In genomic region chr17:31112001-31112661, GRCh38 we compare ENCODE assay signal across 22 cellular contexts. TPM values are rescaled to one million over a fixed set of nuclear protein-coding genes. Genes with fewer than 3 reads are reported as not detected.
A peak's percentile ranks its signal among the peaks of the same experiment; 100 is the strongest.
DNase-seq lines count a peak whose midpoint lies in the region; ATAC-seq, FAIRE-seq and TF ChIP-seq lines count a peak whose summit lies in the region.
"Had no signal": no experiment of that assay in that cellular context is flagged by ENCODE, and none has a peak within 500 bp of the region (broad histone marks: within the 10 kb centered on the region; RNA-seq: fewer than 3 reads in every experiment).

No MANE protein-coding gene starts in this region.

- H2BK5ac ChIP-seq in mesendoderm (ENCODE audit: low read length): no peak overlapping the region

- H3K79me2 ChIP-seq in DOHH2 (ENCODE audit: control insufficient read depth, low read length): peaks cover 85% of the 10 kb centered on the region
- H3K79me2 ChIP-seq in GM23248 (ENCODE audit: insufficient read depth): peaks cover 100% of the 10 kb centered on the region
- peaks cover 12% of the 10 kb centered on the region for H3K79me2 ChIP-seq in mesendoderm (ENCODE audit: control insufficient read depth, insufficient read depth, low read length)

- H3K79me1 ChIP-seq in mesendoderm (ENCODE audit: low read length): peaks cover 13% of the 10 kb centered on the region

- H3K18ac ChIP-seq in mesendoderm (ENCODE audit: low read length): no peak overlapping the region

- peaks cover 4% of the 10 kb centered on the region; the same call in 1 of the 2 replicates for H3F3A ChIP-seq in DOHH2 (ENCODE audit: control insufficient read depth, insufficient read depth)
- H3F3A ChIP-seq in GM23248 (ENCODE audit: insufficient read depth): 0 out of 2 replicates have a peak, but pooled peaks cover 3% of the 10 kb centered on the region

- no peak overlapping the region for H2AFZ ChIP-seq in GM23248

- H3K9me2 ChIP-seq in DOHH2 (replicated peaks; ENCODE audit: control insufficient read depth, low read length) (no peaks in the 10 kb centered on the region), GM23248 (ENCODE audit: insufficient read depth) (no peaks in the 10 kb centered on the region)

- no peak overlapping the region for H2AK5ac ChIP-seq in mesendoderm (ENCODE audit: low read length)

- in situ Hi-C loops in GM23248 (cut with MboI) (no loop called here), G401 (cut with HindIII; ENCODE audit: low sequenced_read_pairs) (no loop called here)

- H3K4me1 ChIP-seq in DOHH2 (ENCODE audit: control insufficient read depth, low read length): peaks cover 42% of the 10 kb centered on the region
- H3K4me1 ChIP-seq in GM23248 (ENCODE audit: insufficient read depth): peaks cover 7% of the 10 kb centered on the region; the same call in 1 of the 2 replicates
- H3K4me1 ChIP-seq in mesendoderm (ENCODE audit: control insufficient read depth, low read depth, low read length): no peaks in the 10 kb centered on the region

- TF ChIP-seq CTCF in DOHH2 (IDR thresholded peaks at IDR 0.05; ENCODE audit: low read depth, low read length, poor library complexity, severe bottlenecking) (no peak), glutamatergic neuron (IDR thresholded peaks at IDR 0.05; ENCODE audit: partially characterized antibody, unreplicated experiment) (no peak)

- H3K4me3 Mint-ChIP-seq in glutamatergic neuron (ENCODE audit: unreplicated experiment): peak overlapping the region; percentile 73
- H3K4me3 Mint-ChIP-seq: B cell, natural killer cell, T-helper 17 cell had no signal

- ATAC-seq in HG03571 (IDR thresholded peaks at IDR 0.05; ENCODE audit: unreplicated experiment): no peak
- ATAC-seq: natural killer cell, T-helper 17 cell had no signal

- peak overlapping the region; percentile 24 for H3K4me2 ChIP-seq in DOHH2 (ENCODE audit: low read length)
- H3K4me2 ChIP-seq in GM23248 (ENCODE audit: unreplicated experiment): no peak overlapping the region
- no peak overlapping the region for H3K4me2 ChIP-seq in mesendoderm (ENCODE audit: low read length)

- 0 out of 2 replicates have a peak, but pooled peaks cover 2% of the 10 kb centered on the region for H4K20me1 ChIP-seq in DOHH2 (ENCODE audit: control insufficient read depth, insufficient read depth, low read depth, low read length)
- H4K20me1 ChIP-seq in GM23248 (ENCODE audit: insufficient read depth): peaks cover 2% of the 10 kb centered on the region; the same call in 1 of the 2 replicates

- no peaks in the 10 kb centered on the region for H3K36me3 Mint-ChIP-seq in glutamatergic neuron (ENCODE audit: unreplicated experiment)
- H3K36me3 Mint-ChIP-seq: natural killer cell had no signal

- no peak overlapping the region for H3K4ac ChIP-seq in mesendoderm (ENCODE audit: low read depth, low read length)

- peaks cover 6% of the 10 kb centered on the region for H3K27me3 Mint-ChIP-seq in glutamatergic neuron (ENCODE audit: unreplicated experiment)
- H3K27me3 Mint-ChIP-seq: B cell, T-helper 17 cell had no signal

- no peak overlapping the region for H2BK120ac ChIP-seq in mesendoderm (ENCODE audit: low read depth, low read length)

- H3K4me3 ChIP-seq in DOHH2 (ENCODE audit: low read length): peak overlapping the region; percentile 4; the same call in 1 of the 2 replicates
- no peak overlapping the region for H3K4me3 ChIP-seq in GM23248
- H3K4me3 ChIP-seq in mesendoderm (ENCODE audit: low read length): no peak overlapping the region
- H3K4me3 ChIP-seq: adrenal gland, SJSA1 had no signal

- H3K9ac ChIP-seq in GM23248 (no peak overlapping the region), mesendoderm (ENCODE audit: low read length) (no peak overlapping the region)

- H3K27ac ChIP-seq in DOHH2 (ENCODE audit: low read depth, low read length): no peak overlapping the region
- no peak overlapping the region for H3K27ac ChIP-seq in GM23248
- H3K27ac ChIP-seq in mesendoderm (ENCODE audit: low read depth, low read length): no peak overlapping the region
- H3K27ac ChIP-seq: SJSA1, WERI-Rb-1 had no signal

- DNase-seq in GM23248 (peak; percentile 37), RCC 7860 (ENCODE audit: low spot score) (no peak), glutamatergic neuron (no peak), NCI-H345 (lab: John Stamatoyannopoulos, UW) (no peak), mesendoderm (no peak), G401 (ENCODE audit: low spot score) (no peak)
- DNase-seq: activated CD8-positive, alpha-beta memory T cell treated with anti-CD3 and anti-CD28 coated beads for 24 hours; adrenal gland; COR-L47; kidney; MV-4-11; natural killer cell; NCI-H2029; NCI-H510A; stimulated activated CD4-positive, alpha-beta T cell treated with anti-CD3 and anti-CD28 coated beads, Interleukin-4, amount 100 ng/mL, for 1 hour; T-helper 17 cell; WERI-Rb-1 had no signal

- no peak overlapping the region for H3K27ac Mint-ChIP-seq in glutamatergic neuron (ENCODE audit: unreplicated experiment)
- H3K27ac Mint-ChIP-seq: activated T-helper 2 cell treated with anti-CD3 and anti-CD28 coated beads, Interferon-gamma antibody, Interleukin-2, Interleukin-4, amounts not matched to agents 10 μg/mL and 5 μg/mL and 100 μg/mL, durations not matched to agents 14 hours and 24 hours and 36 hours; B cell; natural killer cell; T-helper 17 cell had no signal

- H4K5ac ChIP-seq in mesendoderm (ENCODE audit: low read length): no peak overlapping the region

- no peaks in the 10 kb centered on the region for H3K9me3 ChIP-seq in DOHH2 (ENCODE audit: control insufficient read depth, insufficient read depth, low read length)
- no peaks in the 10 kb centered on the region for H3K9me3 ChIP-seq in GM23248 (ENCODE audit: low read depth)
- H3K9me3 ChIP-seq: adrenal gland, SJSA1 had no signal

- H4K8ac ChIP-seq in mesendoderm (ENCODE audit: low read depth, low read length): no peak overlapping the region

- peak; percentile 57 for FAIRE-seq in RCC 7860 (lab: Jason Lieb, UNC)
- FAIRE-seq: kidney had no signal

- H3K27me3 ChIP-seq in DOHH2 (ENCODE audit: control insufficient read depth, low read length): no peaks in the 10 kb centered on the region
- no peaks in the 10 kb centered on the region for H3K27me3 ChIP-seq in GM23248 (replicated peaks; ENCODE audit: insufficient read depth)
- H3K27me3 ChIP-seq in mesendoderm (ENCODE audit: insufficient read depth, low read length, poor library complexity): no peaks in the 10 kb centered on the region
- H3K27me3 ChIP-seq: adrenal gland, SJSA1 had no signal

- H3K36me3 ChIP-seq in DOHH2 (ENCODE audit: control insufficient read depth, low read length): peaks cover 6% of the 10 kb centered on the region
- H3K36me3 ChIP-seq in GM23248 (ENCODE audit: low read depth): no peaks in the 10 kb centered on the region
- H3K36me3 ChIP-seq in mesendoderm (ENCODE audit: control insufficient read depth, insufficient read depth, low read length): no peaks in the 10 kb centered on the region
- H3K36me3 ChIP-seq: adrenal gland, WERI-Rb-1 had no signal

- no peak overlapping the region for H3K23ac ChIP-seq in mesendoderm (ENCODE audit: low read length)

- H3K4me1 Mint-ChIP-seq in glutamatergic neuron (ENCODE audit: low read depth, unreplicated experiment): peaks cover 28% of the 10 kb centered on the region

- no peak overlapping the region for H2BK15ac ChIP-seq in mesendoderm (replicated peaks; ENCODE audit: low read depth)

- H3K56ac ChIP-seq in mesendoderm (ENCODE audit: low read length): no peak overlapping the region

- H3K9me3 Mint-ChIP-seq in glutamatergic neuron (ENCODE audit: unreplicated experiment): peaks cover 5% of the 10 kb centered on the region
- H3K9me3 Mint-ChIP-seq: activated T-helper 2 cell treated with anti-CD3 and anti-CD28 coated beads, Interferon-gamma antibody, Interleukin-2, Interleukin-4, amounts not matched to agents 10 μg/mL and 5 μg/mL and 100 μg/mL, durations not matched to agents 14 hours and 24 hours and 36 hours; natural killer cell had no signal

- 100% methylated on average over 1 of the region's 1 CpG for WGBS in GM23248 (ENCODE audit: low coverage in 1 of 2, low lambda C conversion rate in 2 of 2, missing lambda C conversion rate in 2 of 2), 2 experiments
- WGBS in mesendoderm (ENCODE audit: extremely low coverage, insufficient coverage, low lambda C conversion rate): no CpG with 5 or more reads among the region's 1 CpG

RNA-seq across cellular contexts. Expression of gene NF1, which starts 17.4 kb away (rescaled TPM):
- total RNA-seq in GM23248 (2014; rRNA removed; shearing (Covaris generic)): 24.4 and 46.0 TPM in 2 replicates
- 4.1 and 6.1 TPM in 2 replicates for polyA plus RNA-seq in GM23248 (2016; fragmentation: Nextera tagmentation; extraction: Ambion mirVana)
- 87.6 TPM for total RNA-seq in glutamatergic neuron (ENCODE audit: unreplicated experiment)
- polyA plus RNA-seq in mesendoderm (2013, experiment 1 of 2): 11.0 TPM
- 11.6 TPM for polyA plus RNA-seq in mesendoderm (2013, experiment 2 of 2)
- total RNA-seq in G401 (2014; rRNA removed; shearing (Covaris generic)): 11.1 and 15.1 TPM in 2 replicates
